ENCODE assay signal across 9 cellular contexts in genomic region chr9:89418882-89419641, GRCh38.
DNase-seq lines count a peak whose midpoint lies in the region; ATAC-seq and TF ChIP-seq lines count a peak whose summit lies in the region.
"Had no signal": no experiment of that assay in that cellular context is flagged by ENCODE, and none has a peak within 500 bp of the region (broad histone marks: within the 10 kb centered on the region; RNA-seq: fewer than 3 reads in every experiment).

No MANE protein-coding gene starts in this region.

- H3K4me1 Mint-ChIP-seq in activated T-cell treated with anti-CD3 and anti-CD28 coated beads, Interleukin-2, amount 50 U/mL, for 72 hours (ENCODE audit: low read depth): peaks cover 100% of the 10 kb centered on the region
- no peaks in the 10 kb centered on the region for H3K4me1 Mint-ChIP-seq in endodermal cell

- H3K4me3 Mint-ChIP-seq in activated T-cell treated with anti-CD3 and anti-CD28 coated beads, Interleukin-2, amount 50 U/mL, for 72 hours: peak overlapping the region; percentile 75 to 92
- H3K4me3 Mint-ChIP-seq in endodermal cell: no peak overlapping the region

- ATAC-seq in GM19395 (IDR thresholded peaks at IDR 0.05; ENCODE audit: unreplicated experiment): peak; percentile 70
- ATAC-seq in HG03565 (IDR thresholded peaks at IDR 0.05; ENCODE audit: unreplicated experiment): peak; percentile 31
- peak; percentile 18 to 40 for ATAC-seq in activated T-cell treated with anti-CD3 and anti-CD28 coated beads, Interleukin-2, amount 50 U/mL, for 72 hours (replicated peaks in 1 of 2)

- H3K4me3 ChIP-seq in endodermal cell (ENCODE audit: low read length) (no peak overlapping the region), SJCRH30 (no peak overlapping the region)

- H3K36me3 ChIP-seq in endodermal cell (ENCODE audit: control insufficient read depth, insufficient read depth, low read length): no peaks in the 10 kb centered on the region
- no peaks in the 10 kb centered on the region for H3K36me3 ChIP-seq in SJCRH30

- H3K9me3 Mint-ChIP-seq in activated T-cell treated with anti-CD3 and anti-CD28 coated beads, Interleukin-2, amount 50 U/mL, for 72 hours: peaks cover 0 to 3% of the 10 kb centered on the region in 2 donors
- H3K9me3 Mint-ChIP-seq in endodermal cell: no peaks in the 10 kb centered on the region

- H3K27me3 Mint-ChIP-seq in activated T-cell treated with anti-CD3 and anti-CD28 coated beads, Interleukin-2, amount 50 U/mL, for 72 hours (ENCODE audit: low read depth): no peaks in the 10 kb centered on the region
- H3K27me3 Mint-ChIP-seq in endodermal cell (ENCODE audit: insufficient read depth): no peaks in the 10 kb centered on the region

- WGBS in endodermal cell (ENCODE audit: insufficient coverage in 1 of 2, insufficient read length in 1 of 2), 2 experiments: 92 to 95% methylated on average over 17 to 21 of the region's 21 CpGs

- H3K27ac Mint-ChIP-seq in activated T-cell treated with anti-CD3 and anti-CD28 coated beads, Interleukin-2, amount 50 U/mL, for 72 hours: peak overlapping the region; percentile 98
- no peak overlapping the region for H3K27ac Mint-ChIP-seq in endodermal cell

- H3K9me3 ChIP-seq in endodermal cell (ENCODE audit: control insufficient read depth, low read length) (no peaks in the 10 kb centered on the region), SJCRH30 (replicated peaks) (no peaks in the 10 kb centered on the region)

- H3K9ac ChIP-seq in endodermal cell (ENCODE audit: extremely low read depth, low read length, poor library complexity, severe bottlenecking): no peak overlapping the region
- H3K9ac ChIP-seq: KMS-11 had no signal

- peaks cover 29 to 56% of the 10 kb centered on the region in 2 donors for H3K36me3 Mint-ChIP-seq in activated T-cell treated with anti-CD3 and anti-CD28 coated beads, Interleukin-2, amount 50 U/mL, for 72 hours (ENCODE audit: insufficient read depth in 2 of 2)
- H3K36me3 Mint-ChIP-seq in endodermal cell (ENCODE audit: low read depth): peaks cover 5% of the 10 kb centered on the region

- no peak for TF ChIP-seq CTCF in endodermal cell (conservative IDR thresholded peaks at IDR 0.05)

- H3K27ac ChIP-seq in endodermal cell (ENCODE audit: low read depth, low read length): no peak overlapping the region
- no peak overlapping the region for H3K27ac ChIP-seq in SJCRH30
- H3K27ac ChIP-seq: KMS-11 had no signal

- peak; percentile 82 for DNase-seq in activated T-cell treated with anti-CD3 and anti-CD28 coated beads, Interleukin-2, amount 50 U/mL, for 72 hours
- DNase-seq in stimulated activated CD4-positive, alpha-beta T cell treated with anti-CD3 and anti-CD28 coated beads, Interleukin-15, amount 100 ng/mL, for 48 hours (ENCODE audit: low read depth in 2 of 2): peak; percentile 67 to 68
- DNase-seq in DMS 273 (lab: John Stamatoyannopoulos, UW; ENCODE audit: unreplicated experiment) (no peak), kidney glomerular epithelial cell (lab: John Stamatoyannopoulos, UW) (no peak), endodermal cell (no peak), SJCRH30 (no peak)

- H3K27me3 ChIP-seq in endodermal cell (ENCODE audit: control insufficient read depth, insufficient read depth, low read length, poor library complexity, severe bottlenecking) (no peaks in the 10 kb centered on the region), SJCRH30 (peaks cover 21% of the 10 kb centered on the region; the same call in 1 of the 2 replicates)

- no peaks in the 10 kb centered on the region for H3K4me1 ChIP-seq in endodermal cell (ENCODE audit: control insufficient read depth, insufficient read depth, low read length)
- H3K4me1 ChIP-seq in SJCRH30: no peaks in the 10 kb centered on the region

Comparison
In these comparisons a context has a peak if more than half of its experiments do, and no peak if none do; other contexts are left out.
1. DNase-seq: peak in activated T-cell treated with anti-CD3 and anti-CD28 coated beads, Interleukin-2, amount 50 U/mL, for 72 hours (2 of 2) and stimulated activated CD4-positive, alpha-beta T cell treated with anti-CD3 and anti-CD28 coated beads, Interleukin-15, amount 100 ng/mL, for 48 hours (2 of 2); none in DMS 273 (single experiment), kidney glomerular epithelial cell (single experiment), endodermal cell (single experiment) and SJCRH30 (0 of 2).
2. Peak in every context shown above with its lines, with median percentiles within 50 percentile points of each other: ATAC-seq.